In the genomic region with DNA sequence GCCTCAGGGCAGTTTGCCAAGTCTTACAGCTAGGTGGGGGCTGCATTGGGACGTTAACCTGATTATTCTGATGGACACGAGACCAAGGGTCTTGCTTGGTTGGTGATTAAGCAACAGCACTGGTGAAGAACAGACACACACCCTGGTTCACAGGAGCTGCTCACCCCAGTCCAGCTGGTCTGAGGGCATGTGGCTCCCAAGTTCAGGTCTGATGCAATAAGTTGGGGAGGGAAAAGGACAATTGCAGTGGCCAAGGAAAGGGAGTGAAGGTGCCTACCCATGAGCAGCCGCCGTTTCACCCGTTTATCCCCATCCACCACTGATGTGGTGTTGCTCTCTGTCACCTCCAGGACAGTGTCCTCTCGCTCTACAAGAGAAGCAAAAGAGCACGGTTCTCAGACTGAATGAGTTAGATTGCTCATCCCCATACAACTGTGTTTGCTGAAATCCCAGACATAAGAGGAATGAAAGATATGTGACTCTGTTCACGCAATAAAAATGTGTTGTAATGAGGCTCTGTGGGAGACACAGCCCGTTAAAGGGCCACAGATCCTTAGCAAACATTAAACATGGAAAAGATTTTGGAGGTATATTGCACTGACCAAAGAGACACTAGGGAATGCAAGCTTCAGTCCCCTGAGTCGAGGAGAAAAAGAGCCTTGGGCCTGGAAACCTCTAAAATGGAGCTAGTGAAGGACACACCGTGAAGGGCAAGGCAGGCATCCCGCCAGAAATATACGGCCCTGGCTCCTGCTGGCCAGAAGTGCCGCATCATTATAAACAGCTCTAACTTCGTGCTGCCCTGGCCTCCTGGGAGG, we compare ENCODE assay signal across 1 cellular context.
TF ChIP-seq lines count a peak whose summit lies in the region.

No MANE protein-coding gene starts in this region.

TF ChIP-seq in K562, 482 proteins besides CTCF, POLR2A, EP300 and RAD21:
- no peak for TF ChIP-seq SUPT5H (IDR thresholded peaks at IDR 0.05)
- TF ChIP-seq CREBBP (IDR thresholded peaks at IDR 0.05; ENCODE audit: low read depth, low read length): no peak
- TF ChIP-seq, protein P1, sequence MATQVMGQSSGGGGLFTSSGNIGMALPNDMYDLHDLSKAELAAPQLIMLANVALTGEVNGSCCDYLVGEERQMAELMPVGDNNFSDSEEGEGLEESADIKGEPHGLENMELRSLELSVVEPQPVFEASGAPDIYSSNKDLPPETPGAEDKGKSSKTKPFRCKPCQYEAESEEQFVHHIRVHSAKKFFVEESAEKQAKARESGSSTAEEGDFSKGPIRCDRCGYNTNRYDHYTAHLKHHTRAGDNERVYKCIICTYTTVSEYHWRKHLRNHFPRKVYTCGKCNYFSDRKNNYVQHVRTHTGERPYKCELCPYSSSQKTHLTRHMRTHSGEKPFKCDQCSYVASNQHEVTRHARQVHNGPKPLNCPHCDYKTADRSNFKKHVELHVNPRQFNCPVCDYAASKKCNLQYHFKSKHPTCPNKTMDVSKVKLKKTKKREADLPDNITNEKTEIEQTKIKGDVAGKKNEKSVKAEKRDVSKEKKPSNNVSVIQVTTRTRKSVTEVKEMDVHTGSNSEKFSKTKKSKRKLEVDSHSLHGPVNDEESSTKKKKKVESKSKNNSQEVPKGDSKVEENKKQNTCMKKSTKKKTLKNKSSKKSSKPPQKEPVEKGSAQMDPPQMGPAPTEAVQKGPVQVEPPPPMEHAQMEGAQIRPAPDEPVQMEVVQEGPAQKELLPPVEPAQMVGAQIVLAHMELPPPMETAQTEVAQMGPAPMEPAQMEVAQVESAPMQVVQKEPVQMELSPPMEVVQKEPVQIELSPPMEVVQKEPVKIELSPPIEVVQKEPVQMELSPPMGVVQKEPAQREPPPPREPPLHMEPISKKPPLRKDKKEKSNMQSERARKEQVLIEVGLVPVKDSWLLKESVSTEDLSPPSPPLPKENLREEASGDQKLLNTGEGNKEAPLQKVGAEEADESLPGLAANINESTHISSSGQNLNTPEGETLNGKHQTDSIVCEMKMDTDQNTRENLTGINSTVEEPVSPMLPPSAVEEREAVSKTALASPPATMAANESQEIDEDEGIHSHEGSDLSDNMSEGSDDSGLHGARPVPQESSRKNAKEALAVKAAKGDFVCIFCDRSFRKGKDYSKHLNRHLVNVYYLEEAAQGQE (CRISPR knock-in tag; IDR thresholded peaks at IDR 0.05; ENCODE audit: low read depth): no peak
- TF ChIP-seq CEBPB (tag; IDR thresholded peaks at IDR 0.05): peak; percentile 58
- 0 out of 2 replicates have a peak, but pooled peaks have one; percentile 23 for TF ChIP-seq NFIC (IDR thresholded peaks at IDR 0.05)
- TF ChIP-seq CEBPG (CRISPR knock-in tag; IDR thresholded peaks at IDR 0.05): no peak; the same call in 1 of the 2 replicates
- TF ChIP-seq CEBPG (tag; conservative IDR thresholded peaks at IDR 0.05 in 1 of 2, IDR thresholded peaks at IDR 0.05 in 1 of 2): peak; percentile 14 to 72; a peak in 2 of 4 replicates
- TF ChIP-seq, protein P2, sequence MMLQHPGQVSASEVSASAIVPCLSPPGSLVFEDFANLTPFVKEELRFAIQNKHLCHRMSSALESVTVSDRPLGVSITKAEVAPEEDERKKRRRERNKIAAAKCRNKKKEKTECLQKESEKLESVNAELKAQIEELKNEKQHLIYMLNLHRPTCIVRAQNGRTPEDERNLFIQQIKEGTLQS (IDR thresholded peaks at IDR 0.05): 0 out of 2 replicates have a peak, but pooled peaks have one; percentile 13
- TF ChIP-seq, protein P2 (CRISPR knock-in tag; conservative IDR thresholded peaks at IDR 0.05): no peak
